ENCODE assay signal across 24 cellular contexts in genomic region chr19:11033251-11033650, GRCh38.
"Had no signal": no experiment of that assay in that cellular context is flagged by ENCODE, and none has a peak within 500 bp of the region (broad histone marks: within the 10 kb centered on the region; RNA-seq: fewer than 3 reads in every experiment).

No MANE protein-coding gene starts in this region.

- ATAC-seq: left lobe of liver; natural killer cell; sciatic nerve; stimulated activated naive CD8-positive, alpha-beta T cell treated with anti-CD3 and anti-CD28 coated beads, Interleukin-15, amount 100 ng/mL, for 72 hours; upper lobe of right lung had no signal

- FAIRE-seq: frontal cortex, kidney had no signal

- H3K4me3 Mint-ChIP-seq: dendritic cell treated with granulocyte-macrophage colony-stimulating factor and Interleukin-4, amounts not matched to agents 40 ng/mL and 50 ng/mL, for 4 days; memory B cell; natural killer cell; stimulated activated naive CD8-positive, alpha-beta T cell treated with anti-CD3 and anti-CD28 coated beads, Interleukin-15, amount 100 ng/mL, for 72 hours had no signal

- H3K27ac Mint-ChIP-seq: dendritic cell treated with granulocyte-macrophage colony-stimulating factor and Interleukin-4, amounts not matched to agents 40 ng/mL and 50 ng/mL, for 4 days; memory B cell; stimulated activated naive CD8-positive, alpha-beta T cell treated with anti-CD3 and anti-CD28 coated beads, Interleukin-15, amount 100 ng/mL, for 72 hours had no signal

- H3K27me3 Mint-ChIP-seq: dendritic cell treated with granulocyte-macrophage colony-stimulating factor and Interleukin-4, amounts not matched to agents 40 ng/mL and 50 ng/mL, for 4 days; memory B cell; stimulated activated naive CD8-positive, alpha-beta T cell treated with anti-CD3 and anti-CD28 coated beads, Interleukin-15, amount 100 ng/mL, for 72 hours had no signal

- DNase-seq: colonic mucosa; effector memory CD4-positive, alpha-beta T cell; erythroblast; esophagus squamous epithelium; head of caudate nucleus; kidney; natural killer cell; stimulated activated CD4-positive, alpha-beta T cell treated with anti-CD3 and anti-CD28 coated beads, Interleukin-12 subunit alpha, Interleukin-12 subunit beta, amount 100 ng/mL, for 4 hours; stimulated activated CD4-positive, alpha-beta T cell treated with anti-CD3 and anti-CD28 coated beads, Interleukin-1b, Interleukin-23, amount 100 ng/mL, for 48 hours; stimulated activated CD4-positive, alpha-beta T cell treated with anti-CD3 and anti-CD28 coated beads, Interleukin-4, amount 100 ng/mL, for 1 hour; stimulated activated CD8-positive, alpha-beta memory T cell treated with anti-CD3 and anti-CD28 coated beads, Interleukin-4, amount 100 ng/mL, for 48 hours; stimulated activated naive CD4-positive, alpha-beta T cell; stimulated activated naive CD8-positive, alpha-beta T cell treated with anti-CD3 and anti-CD28 coated beads, Interleukin-15, amount 100 ng/mL, for 72 hours; transverse colon; upper lobe of right lung had no signal

- H3K9me3 Mint-ChIP-seq: dendritic cell treated with granulocyte-macrophage colony-stimulating factor and Interleukin-4, amounts not matched to agents 40 ng/mL and 50 ng/mL, for 4 days; memory B cell; natural killer cell; stimulated activated naive CD8-positive, alpha-beta T cell treated with anti-CD3 and anti-CD28 coated beads, Interleukin-15, amount 100 ng/mL, for 72 hours had no signal

- H3K9me3 ChIP-seq: colonic mucosa, esophagus squamous epithelium, prostate gland, right atrium auricular region, suprapubic skin, transverse colon, upper lobe of right lung, vagina had no signal
